15 cellular contexts compared by ENCODE assay signal in the genomic region with DNA sequence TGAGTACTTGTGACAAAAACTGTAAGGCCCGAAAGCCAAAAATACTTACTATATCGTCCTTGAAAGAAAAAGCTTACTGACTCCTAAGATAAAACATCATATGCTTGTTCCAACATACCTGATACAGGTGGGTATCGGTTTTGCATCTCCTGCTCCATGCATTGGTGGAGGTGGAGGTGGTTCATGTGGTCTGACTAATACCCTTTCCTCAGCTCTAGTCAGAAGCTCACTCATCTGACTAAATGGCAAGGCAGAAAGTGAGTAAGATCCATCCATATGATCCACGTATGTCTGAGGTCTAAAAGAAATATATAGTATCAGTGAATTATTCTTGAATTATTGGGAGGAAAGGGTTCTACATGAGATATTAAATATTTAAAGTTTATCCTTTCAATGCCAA.
DNase-seq lines count a peak whose midpoint lies in the region; TF ChIP-seq lines count a peak whose summit lies in the region.
"Had no signal": no experiment of that assay in that cellular context is flagged by ENCODE, and none has a peak within 500 bp of the region (broad histone marks: within the 10 kb centered on the region; RNA-seq: fewer than 3 reads in every experiment).

No MANE protein-coding gene starts in this region.

- TF ChIP-seq CTCF in epithelial cell of esophagus (IDR thresholded peaks at IDR 0.05; ENCODE audit: insufficient read depth, low read depth, low read length, missing control alignments), result no peak

- H4K20me1 ChIP-seq in Karpas-422 (ENCODE audit: insufficient read depth, low read depth, low read length), result no peaks in the 10 kb centered on the region
- H4K20me1 ChIP-seq: BLaER1 had no signal

- H3K36me3 ChIP-seq in Karpas-422 (ENCODE audit: insufficient read depth, low read length), result peaks cover 16% of the 10 kb centered on the region; the same call in 1 of the 2 replicates

- no peaks in the 10 kb centered on the region for H3K9me3 ChIP-seq in Karpas-422 (ENCODE audit: low read length)
- H3K9me3 ChIP-seq: BLaER1, Caco-2 had no signal

- no peak overlapping the region for H3K27ac ChIP-seq in Karpas-422 (ENCODE audit: low read length)
- H3K27ac ChIP-seq: BLaER1, HL-60 had no signal

- H3K4me3 ChIP-seq in Karpas-422 (ENCODE audit: low read length), result no peak overlapping the region
- H3K4me3 ChIP-seq in epithelial cell of esophagus (ENCODE audit: low read length), result no peak overlapping the region
- H3K4me3 ChIP-seq: BLaER1 had no signal

- H3K4me2 ChIP-seq in Karpas-422 (ENCODE audit: low read depth, low read length, poor library complexity, severe bottlenecking), result peak overlapping the region; percentile 62
- H3K4me2 ChIP-seq: BLaER1 had no signal

- DNase-seq in activated CD4-positive, alpha-beta T cell treated with anti-CD3 and anti-CD28 coated beads for 48 hours, result peak; percentile 4
- DNase-seq in activated CD4-positive, alpha-beta T cell treated with anti-CD3 and anti-CD28 coated beads for 4 hours, result no peak
- DNase-seq in Karpas-422, result no peak
- DNase-seq in epithelial cell of esophagus (ENCODE audit: low read depth), result peak; percentile 48
- no peak for DNase-seq in NCI-H226
- no peak for DNase-seq in NCI-H2196 treated with DMSO at 0.1 percent for 48 hours (lab: John Stamatoyannopoulos, UW; ENCODE audit: unreplicated experiment)
- no peak for DNase-seq in SKM-1 treated with dmso at 0.1 percent for 144 hours (lab: John Stamatoyannopoulos, UW; ENCODE audit: unreplicated experiment)
- DNase-seq: 8988T; AML-193; Caco-2; CD8-positive, alpha-beta memory T cell; DMS53; GF-D8 had no signal

- no peaks in the 10 kb centered on the region for H3K79me2 ChIP-seq in Karpas-422 (ENCODE audit: low read length)

- H3K27me3 ChIP-seq in Karpas-422 (ENCODE audit: low read length), result no peaks in the 10 kb centered on the region
- H3K27me3 ChIP-seq: BLaER1 had no signal

- no peak overlapping the region for H3K9ac ChIP-seq in Karpas-422 (ENCODE audit: low read length)
- H3K9ac ChIP-seq: BLaER1 had no signal

- no peak overlapping the region for H2AFZ ChIP-seq in Karpas-422 (ENCODE audit: low read length)

- H3K9me2 ChIP-seq in Karpas-422 (replicated peaks; ENCODE audit: insufficient read depth, low read length), result no peaks in the 10 kb centered on the region

- peaks cover 35% of the 10 kb centered on the region for H3K4me1 ChIP-seq in Karpas-422 (ENCODE audit: low read length)
- H3K4me1 ChIP-seq: Caco-2 had no signal

Comparison
In these comparisons a context has a peak if more than half of its experiments do, and no peak if none do; other contexts are left out.
1. DNase-seq: peak in activated CD4-positive, alpha-beta T cell treated with anti-CD3 and anti-CD28 coated beads for 48 hours (single experiment) and epithelial cell of esophagus (single experiment); none in activated CD4-positive, alpha-beta T cell treated with anti-CD3 and anti-CD28 coated beads for 4 hours (0 of 2), Karpas-422 (single experiment), NCI-H226 (single experiment), NCI-H2196 treated with DMSO at 0.1 percent for 48 hours (single experiment) and SKM-1 treated with dmso at 0.1 percent for 144 hours (single experiment).